8 cellular contexts compared by ENCODE assay signal in the genomic region with DNA sequence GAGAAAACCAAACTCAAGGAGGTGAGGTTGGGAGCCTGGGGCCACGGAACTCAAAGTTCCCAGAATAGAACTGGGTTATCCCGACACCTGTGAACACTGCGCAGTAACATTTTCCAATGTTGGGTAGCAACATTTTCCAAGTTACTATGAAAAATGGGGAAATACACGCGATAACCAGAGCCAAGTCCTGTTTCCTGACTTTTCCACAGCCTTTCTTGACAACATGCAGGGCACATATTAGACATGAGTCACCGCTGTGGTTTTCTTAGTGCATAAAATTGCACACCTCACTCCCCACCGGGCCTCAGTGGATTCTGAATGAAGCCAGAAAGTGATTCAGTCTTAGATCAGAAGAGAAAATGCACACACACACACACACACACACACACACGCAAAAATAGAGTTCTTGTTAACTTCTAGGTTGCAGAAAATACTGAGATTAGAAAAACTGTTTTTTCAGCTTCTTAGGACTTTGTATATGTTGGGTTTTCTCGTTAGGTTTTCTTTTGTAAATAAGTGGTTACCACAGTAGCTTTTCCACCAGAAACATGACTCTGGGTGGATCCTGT.
DNase-seq lines count a peak whose midpoint lies in the region; ATAC-seq and TF ChIP-seq lines count a peak whose summit lies in the region.

No MANE protein-coding gene starts in this region.

- intact Hi-C loops in aorta (cut with DNase I) = no loop called here

- ATAC-seq in aorta (ENCODE audit: low FRiP score) (peak; percentile 44), HG02759 (IDR thresholded peaks at IDR 0.05; ENCODE audit: unreplicated experiment) (no peak), HG02852 (IDR thresholded peaks at IDR 0.05; ENCODE audit: unreplicated experiment) (no peak)

- in situ Hi-C loops in Caki2 (cut with HindIII; ENCODE audit: low pct_unique_long_range_greater_than_20kb, low sequenced_read_pairs) = no loop called here
- in situ Hi-C loops in astrocyte of the cerebellum (cut with HindIII; ENCODE audit: low sequenced_read_pairs) = no loop called here

- peak overlapping the region; percentile 28 for H3K4me2 ChIP-seq in osteoblast (ENCODE audit: insufficient read depth, low read length)

- H3K36me3 ChIP-seq in osteoblast (ENCODE audit: insufficient read depth, low read length) (no peaks in the 10 kb centered on the region), aorta (ENCODE audit: control insufficient read depth in 1 of 2, insufficient read depth in 2 of 2, low read length in 1 of 2) (no peaks in the 10 kb centered on the region)

- no peak overlapping the region for H3K4me3 ChIP-seq in astrocyte of the cerebellum (ENCODE audit: low read depth, low read length)
- H3K4me3 ChIP-seq in osteoblast (ENCODE audit: insufficient read depth, low read length) = no peak overlapping the region
- H3K4me3 ChIP-seq in aorta (ENCODE audit: low read length in 2 of 2) = no peak overlapping the region

- H3K27ac ChIP-seq in osteoblast (ENCODE audit: low read depth, low read length) (peak overlapping the region; percentile 91), aorta (ENCODE audit: low read depth in 1 of 2, low read length in 2 of 2) (no peak overlapping the region)

- H3K79me2 ChIP-seq in osteoblast (ENCODE audit: insufficient read depth, low read length) = no peaks in the 10 kb centered on the region

- peaks cover 20% of the 10 kb centered on the region for H3K4me1 ChIP-seq in osteoblast (ENCODE audit: insufficient read depth, low read length)
- H3K4me1 ChIP-seq in aorta (ENCODE audit: control insufficient read depth in 1 of 2, insufficient read depth in 2 of 2, low read length in 2 of 2) = peaks cover 0 to under 1% of the 10 kb centered on the region in 2 donors

- no peak for TF ChIP-seq CTCF in astrocyte of the cerebellum (IDR thresholded peaks at IDR 0.05; ENCODE audit: low read depth, low read length, missing control alignments)
- TF ChIP-seq CTCF in osteoblast (IDR thresholded peaks at IDR 0.05; ENCODE audit: extremely low read depth, low read depth, low read length) = no peak

- 22 to 31% methylated on average over 9 of the region's 9 CpGs for WGBS in aorta, 2 donors

- H2AFZ ChIP-seq in osteoblast (ENCODE audit: low read length) = no peak overlapping the region

- peak; percentile 92 for DNase-seq in Caki2 (ENCODE audit: low read depth)
- DNase-seq in T-helper 1 cell = peak in 3 of 5 donors; percentile 9 to 61 (median 13)
- DNase-seq in astrocyte of the cerebellum (ENCODE audit: low read depth) = peak; percentile 99
- peak; percentile 96 for DNase-seq in osteoblast (ENCODE audit: insufficient read length, low spot score, missing footprints)
- peak in 1 of 2 donors; percentile 72 for DNase-seq in aorta
- no peak for DNase-seq in cerebellum (ENCODE audit: low spot score)

- no peaks in the 10 kb centered on the region for H3K27me3 ChIP-seq in osteoblast (ENCODE audit: insufficient read depth, low read length)
- H3K27me3 ChIP-seq in aorta (ENCODE audit: control insufficient read depth in 1 of 2, insufficient read depth in 2 of 2, low read length in 1 of 2) = no peaks in the 10 kb centered on the region

- no peaks in the 10 kb centered on the region for H4K20me1 ChIP-seq in osteoblast (ENCODE audit: insufficient read depth, low read length)

- H3K9me3 ChIP-seq in osteoblast (ENCODE audit: low read depth, low read length) (no peaks in the 10 kb centered on the region), aorta (ENCODE audit: control insufficient read depth, low read length) (no peaks in the 10 kb centered on the region)
